ENCODE assay signal across 8 cellular contexts in genomic region chr14:21098134-21098891, GRCh38. TPM values are rescaled to one million over a fixed set of nuclear protein-coding genes. Genes with fewer than 3 reads are reported as not detected.
DNase-seq lines count a peak whose midpoint lies in the region; ATAC-seq and TF ChIP-seq lines count a peak whose summit lies in the region.

Gene ZNF219 (minus strand): TSS chr14:21098655. CDS start chr14:21093591, 5,064 bp downstream.

- H2AFZ ChIP-seq in Karpas-422 (ENCODE audit: low read length): no peak within 1 kb of the TSS

- no peak within 1 kb of the TSS for H3K27ac ChIP-seq in Karpas-422 (ENCODE audit: low read length)

- peak within 1 kb of the TSS; percentile 85 to 89 for H3K27ac Mint-ChIP-seq in effector memory CD8-positive, alpha-beta T cell

- no peaks in the 10 kb centered on the region for H3K9me2 ChIP-seq in Karpas-422 (replicated peaks; ENCODE audit: insufficient read depth, low read length)

- H3K79me2 ChIP-seq in Karpas-422 (ENCODE audit: low read length): no peaks in the 10 kb centered on the region

- no peaks in the 10 kb centered on the region for H3K9me3 Mint-ChIP-seq in effector memory CD8-positive, alpha-beta T cell

- H3K36me3 ChIP-seq in Karpas-422 (ENCODE audit: insufficient read depth, low read length): no peaks in the 10 kb centered on the region

- peaks cover 18% of the 10 kb centered on the region for H3K4me1 ChIP-seq in Karpas-422 (ENCODE audit: low read length)

- no peaks in the 10 kb centered on the region for H3K27me3 ChIP-seq in Karpas-422 (ENCODE audit: low read length)

- H4K20me1 ChIP-seq in Karpas-422 (ENCODE audit: insufficient read depth, low read depth, low read length): peaks cover 6% of the 10 kb centered on the region; the same call in 1 of the 2 replicates

- intact Hi-C loops in lower leg skin (cut with DNase I; ENCODE audit: low total_unique reads): loop anchor here (5.0 to 10.0 kb wide), 2 partner anchors 84 to 241 kb away; no protein-coding TSS in a partner anchor

- peaks cover 0 to 8% of the 10 kb centered on the region in 2 donors for H3K27me3 Mint-ChIP-seq in effector memory CD8-positive, alpha-beta T cell

- H3K4me3 ChIP-seq in Karpas-422 (ENCODE audit: low read length) (peak within 1 kb of the TSS; percentile 31; the same call in 1 of the 2 replicates), WI38 (ENCODE audit: low read depth, low read length) (peak within 1 kb of the TSS; percentile 62), lower leg skin (ENCODE audit: low read depth, poor library complexity, severe bottlenecking) (peak within 1 kb of the TSS; percentile 26)

- 0 to 1% methylated on average over 15 of the region's 87 CpGs for WGBS in lower leg skin, 2 donors

- H3K4me1 Mint-ChIP-seq in effector memory CD8-positive, alpha-beta T cell (ENCODE audit: low read depth in 2 of 2): peaks cover 8 to 12% of the 10 kb centered on the region in 2 donors

- DNase-seq in DMS53 treated with DMSO at 0.1 percent for 48 hours (lab: John Stamatoyannopoulos, UW; ENCODE audit: unreplicated experiment): peak; percentile 5
- no peak for DNase-seq in Karpas-422
- no peak for DNase-seq in effector memory CD8-positive, alpha-beta T cell
- DNase-seq in lower leg skin (ENCODE audit: low spot score in 2 of 2): peak in 1 of 2 donors; percentile 93
- DNase-seq in stimulated activated naive CD4-positive, alpha-beta T cell treated with Interleukin-2 at 50 U/mL for 16 hours (lab: John Stamatoyannopoulos, UW): peak; percentile 20

- H3K9ac ChIP-seq in Karpas-422 (ENCODE audit: low read length): peak within 1 kb of the TSS; percentile 36

- TF ChIP-seq CTCF in WI38 (IDR thresholded peaks at IDR 0.05; ENCODE audit: low read depth, low read length) (no peak), lower leg skin (IDR thresholded peaks at IDR 0.05) (no peak)

- TF ChIP-seq POLR2A in lower leg skin (IDR thresholded peaks at IDR 0.05): no peak

- peak within 1 kb of the TSS; percentile 79 to 87 for H3K4me3 Mint-ChIP-seq in effector memory CD8-positive, alpha-beta T cell

- peaks cover 8% of the 10 kb centered on the region for H3K36me3 Mint-ChIP-seq in effector memory CD8-positive, alpha-beta T cell (ENCODE audit: insufficient read depth)

- peak within 1 kb of the TSS; percentile 35 for H3K4me2 ChIP-seq in Karpas-422 (ENCODE audit: low read depth, low read length, poor library complexity, severe bottlenecking)

- no peaks in the 10 kb centered on the region for H3K9me3 ChIP-seq in Karpas-422 (ENCODE audit: low read length)

- peak; percentile 60 for ATAC-seq in effector memory CD8-positive, alpha-beta T cell (replicated peaks)
- ATAC-seq in HG03097 (IDR thresholded peaks at IDR 0.05; ENCODE audit: low FRiP score, unreplicated experiment) (no peak), HG02588 (IDR thresholded peaks at IDR 0.05; ENCODE audit: unreplicated experiment) (no peak)

RNA-seq across cellular contexts. Expression of gene ZNF219, which starts in this region (rescaled TPM):
- 3.4 and 3.8 TPM in 2 replicates for total RNA-seq in Karpas-422 (2014; rRNA removed; shearing (Covaris generic); ENCODE audit: low replicate concordance)
- 10 to 100 TPM; 56.9 to 89.9 (median 82.2) TPM for total RNA-seq in lower leg skin

Comparison
In these comparisons a context has a peak if more than half of its experiments do, and no peak if none do; other contexts are left out.
1. RNA of gene ZNF219 (total RNA-seq): 56.9 to 89.9 TPM in lower leg skin; 3.4 to 3.8 TPM in Karpas-422; every median in the first group is over 10 times any median in the second.
2. DNase-seq: peak in DMS53 treated with DMSO at 0.1 percent for 48 hours (single experiment) and stimulated activated naive CD4-positive, alpha-beta T cell treated with Interleukin-2 at 50 U/mL for 16 hours (single experiment); none in Karpas-422 (single experiment) and effector memory CD8-positive, alpha-beta T cell (0 of 3).
3. Peak in every context shown above with its lines, with median percentiles within 50 percentile points of each other: H3K4me3 ChIP-seq.